Comparison of ENCODE assay signal across 24 cellular contexts in genomic region chr15:85280203-85280602, GRCh38.
DNase-seq lines count a peak whose midpoint lies in the region; ATAC-seq and TF ChIP-seq lines count a peak whose summit lies in the region.
"Had no signal": no experiment of that assay in that cellular context is flagged by ENCODE, and none has a peak within 500 bp of the region (broad histone marks: within the 10 kb centered on the region; RNA-seq: fewer than 3 reads in every experiment).

No MANE protein-coding gene starts in this region.

- H3K4me1 Mint-ChIP-seq in activated T-helper 17 cell treated with anti-CD3 and anti-CD28 coated beads, Interleukin-2, amount 50 U/mL, for 72 hours: peaks cover 6% of the 10 kb centered on the region
- peaks cover 12% of the 10 kb centered on the region for H3K4me1 Mint-ChIP-seq in activated CD8-positive, alpha-beta T cell treated with anti-CD3 and anti-CD28 coated beads, Interleukin-2, amount 10 ng/mL, durations not matched to agents 7 days and 5 days (ENCODE audit: low read depth)
- H3K4me1 Mint-ChIP-seq: activated naive CD4-positive, alpha-beta T cell treated with anti-CD3 and anti-CD28 coated beads, Interleukin-2, amount 50 U/mL, for 24 hours; nephron had no signal

- no peaks in the 10 kb centered on the region for H3K9me3 Mint-ChIP-seq in activated T-helper 17 cell treated with anti-CD3 and anti-CD28 coated beads, Interleukin-2, amount 50 U/mL, for 72 hours
- H3K9me3 Mint-ChIP-seq in activated CD8-positive, alpha-beta T cell treated with anti-CD3 and anti-CD28 coated beads, Interleukin-2, amount 10 ng/mL, durations not matched to agents 7 days and 5 days (ENCODE audit: insufficient read depth): no peaks in the 10 kb centered on the region
- H3K9me3 Mint-ChIP-seq: activated naive CD4-positive, alpha-beta T cell treated with anti-CD3 and anti-CD28 coated beads, Interleukin-2, amount 50 U/mL, for 24 hours; activated T-cell treated with anti-CD3 and anti-CD28 coated beads, Interleukin-2, amount 50 U/mL, for 72 hours; nephron had no signal

- H3K36me3 Mint-ChIP-seq in activated T-helper 17 cell treated with anti-CD3 and anti-CD28 coated beads, Interleukin-2, amount 50 U/mL, for 72 hours (ENCODE audit: low read depth): no peaks in the 10 kb centered on the region
- H3K36me3 Mint-ChIP-seq in activated CD8-positive, alpha-beta T cell treated with anti-CD3 and anti-CD28 coated beads, Interleukin-2, amount 10 ng/mL, durations not matched to agents 7 days and 5 days (ENCODE audit: low read depth): no peaks in the 10 kb centered on the region
- H3K36me3 Mint-ChIP-seq: activated naive CD4-positive, alpha-beta T cell treated with anti-CD3 and anti-CD28 coated beads, Interleukin-2, amount 50 U/mL, for 24 hours had no signal

- H3K27ac Mint-ChIP-seq in activated T-helper 17 cell treated with anti-CD3 and anti-CD28 coated beads, Interleukin-2, amount 50 U/mL, for 72 hours: no peak overlapping the region
- no peak overlapping the region for H3K27ac Mint-ChIP-seq in activated CD8-positive, alpha-beta T cell treated with anti-CD3 and anti-CD28 coated beads, Interleukin-2, amount 10 ng/mL, durations not matched to agents 7 days and 5 days
- H3K27ac Mint-ChIP-seq: activated naive CD4-positive, alpha-beta T cell treated with anti-CD3 and anti-CD28 coated beads, Interleukin-2, amount 50 U/mL, for 24 hours; activated T-cell treated with anti-CD3 and anti-CD28 coated beads, Interleukin-2, amount 50 U/mL, for 72 hours; nephron had no signal

- CTCF ChIA-PET in activated CD8-positive, alpha-beta T cell treated with anti-CD3 and anti-CD28 coated beads, Interleukin-2, amount 10 ng/mL, durations not matched to agents 7 days and 5 days (lab: Charles Lee): interaction anchor here (1.6 to 2.2 kb wide), 2 partner anchors 10 to 16 kb away, joined by 5 to 16 read pairs; no protein-coding TSS in a partner anchor

- H3K36me3 ChIP-seq in upper lobe of right lung: no peaks in the 10 kb centered on the region
- H3K36me3 ChIP-seq: left ventricle myocardium inferior, pancreas, Peyer's patch, SJCRH30, vagina had no signal

- H3K4me3 Mint-ChIP-seq in activated T-helper 17 cell treated with anti-CD3 and anti-CD28 coated beads, Interleukin-2, amount 50 U/mL, for 72 hours: no peak overlapping the region
- H3K4me3 Mint-ChIP-seq in activated CD8-positive, alpha-beta T cell treated with anti-CD3 and anti-CD28 coated beads, Interleukin-2, amount 10 ng/mL, durations not matched to agents 7 days and 5 days: no peak overlapping the region
- H3K4me3 Mint-ChIP-seq: activated naive CD4-positive, alpha-beta T cell treated with anti-CD3 and anti-CD28 coated beads, Interleukin-2, amount 50 U/mL, for 24 hours; activated T-cell treated with anti-CD3 and anti-CD28 coated beads, Interleukin-2, amount 50 U/mL, for 72 hours; nephron had no signal

- no peaks in the 10 kb centered on the region for H3K27me3 ChIP-seq in upper lobe of right lung
- H3K27me3 ChIP-seq: foreskin keratinocyte, pancreas, Peyer's patch, SJCRH30, vagina had no signal

- H3K4me3 ChIP-seq in GM12864 (ENCODE audit: low read depth, low read length): no peak overlapping the region
- no peak overlapping the region for H3K4me3 ChIP-seq in upper lobe of right lung
- H3K4me3 ChIP-seq: left ventricle myocardium inferior, pancreas, Peyer's patch, SJCRH30, vagina had no signal

- H3K27ac ChIP-seq in upper lobe of right lung: no peak overlapping the region
- H3K27ac ChIP-seq: foreskin keratinocyte, left ventricle myocardium inferior, pancreas, Peyer's patch, SJCRH30, vagina had no signal

- no peaks in the 10 kb centered on the region for H3K4me1 ChIP-seq in upper lobe of right lung
- H3K4me1 ChIP-seq: foreskin keratinocyte, left ventricle myocardium inferior, pancreas, SJCRH30, vagina had no signal

- POLR2A ChIA-PET in activated CD8-positive, alpha-beta T cell treated with anti-CD3 and anti-CD28 coated beads, Interleukin-2, amount 10 ng/mL, durations not matched to agents 7 days and 5 days (lab: Charles Lee): no interaction called here

- intact Hi-C loops in upper lobe of right lung (cut with DNase I): no loop called here

- no peaks in the 10 kb centered on the region for H3K27me3 Mint-ChIP-seq in activated T-helper 17 cell treated with anti-CD3 and anti-CD28 coated beads, Interleukin-2, amount 50 U/mL, for 72 hours
- peaks cover 3% of the 10 kb centered on the region for H3K27me3 Mint-ChIP-seq in activated CD8-positive, alpha-beta T cell treated with anti-CD3 and anti-CD28 coated beads, Interleukin-2, amount 10 ng/mL, durations not matched to agents 7 days and 5 days (ENCODE audit: low read depth)
- H3K27me3 Mint-ChIP-seq: activated naive CD4-positive, alpha-beta T cell treated with anti-CD3 and anti-CD28 coated beads, Interleukin-2, amount 50 U/mL, for 24 hours had no signal

- TF ChIP-seq CTCF in GM12864 (IDR thresholded peaks at IDR 0.05; ENCODE audit: low read depth, low read length, missing control alignments) (no peak), upper lobe of right lung (IDR thresholded peaks at IDR 0.05) (no peak)

- ATAC-seq in GM18867 (IDR thresholded peaks at IDR 0.05; ENCODE audit: unreplicated experiment): peak; percentile 38
- ATAC-seq in HG02885 (IDR thresholded peaks at IDR 0.05; ENCODE audit: poor library complexity, unreplicated experiment): peak; percentile 60
- peak; percentile 60 for ATAC-seq in activated T-helper 17 cell treated with anti-CD3 and anti-CD28 coated beads, Interleukin-2, amount 50 U/mL, for 72 hours (replicated peaks)
- ATAC-seq in activated CD8-positive, alpha-beta T cell treated with anti-CD3 and anti-CD28 coated beads, Interleukin-2, amount 10 ng/mL, durations not matched to agents 7 days and 5 days: no peak
- no peak for ATAC-seq in upper lobe of right lung
- ATAC-seq: foreskin keratinocyte, pancreas had no signal

- H3K9me3 ChIP-seq in upper lobe of right lung: no peaks in the 10 kb centered on the region
- H3K9me3 ChIP-seq: left ventricle myocardium inferior, pancreas, Peyer's patch, SJCRH30, vagina had no signal

- peak; percentile 39 for DNase-seq in GM12864 (ENCODE audit: low read depth)
- DNase-seq in activated CD8-positive, alpha-beta T cell treated with anti-CD3 and anti-CD28 coated beads, Interleukin-2, amount 10 ng/mL, durations not matched to agents 7 days and 5 days: no peak
- no peak for DNase-seq in NCI-H2029 (lab: John Stamatoyannopoulos, UW)
- no peak for DNase-seq in upper lobe of right lung
- DNase-seq in epidermal melanocyte (ENCODE audit: insufficient read length, low spot score): no peak
- DNase-seq: activated T-cell treated with anti-CD3 and anti-CD28 coated beads, Interleukin-2, amount 50 U/mL, for 72 hours; cerebellar nuclear complex; COR-L47; DMS79 treated with DMSO at 0.1 percent for 48 hours; foreskin keratinocyte; left ventricle myocardium inferior; NCI-H1048; NCI-H1930; NCI-H446; pancreas; right cardiac atrium; SJCRH30 had no signal

Comparison
In these comparisons a context has a peak if more than half of its experiments do, and no peak if none do; other contexts are left out.
1. ATAC-seq: peak in GM18867 (single experiment), HG02885 (single experiment) and activated T-helper 17 cell treated with anti-CD3 and anti-CD28 coated beads, Interleukin-2, amount 50 U/mL, for 72 hours (single experiment); none in activated CD8-positive, alpha-beta T cell treated with anti-CD3 and anti-CD28 coated beads, Interleukin-2, amount 10 ng/mL, durations not matched to agents 7 days and 5 days (single experiment) and upper lobe of right lung (single experiment).